In the genomic region with DNA sequence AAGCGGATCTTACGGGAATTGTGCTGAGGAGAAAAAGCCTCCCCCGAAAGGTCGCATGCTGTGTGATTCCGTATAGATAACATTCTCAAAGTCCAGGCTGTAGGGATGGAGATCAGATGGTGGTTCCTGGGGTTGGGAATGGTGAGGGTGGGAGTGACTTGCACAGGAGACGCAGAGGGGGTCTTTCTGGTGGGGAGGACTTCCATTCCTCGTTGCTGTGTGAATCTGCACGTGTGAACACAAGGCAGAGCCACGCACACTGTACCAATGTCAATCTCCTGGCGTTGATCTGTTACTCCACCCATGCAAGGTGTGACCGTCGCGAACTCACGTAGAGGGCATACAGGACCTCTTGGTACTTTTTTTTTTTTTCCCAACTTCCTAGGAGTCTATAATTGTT, we compare ENCODE assay signal across 17 cellular contexts.
"Had no signal": no experiment of that assay in that cellular context is flagged by ENCODE, and none has a peak within 500 bp of the region (broad histone marks: within the 10 kb centered on the region; RNA-seq: fewer than 3 reads in every experiment).

No MANE protein-coding gene starts in this region.

- DNase-seq: activated CD4-positive, alpha-beta T cell treated with anti-CD3 and anti-CD28 coated beads for 1 hour; activated CD4-positive, alpha-beta T cell treated with anti-CD3 and anti-CD28 coated beads, Interleukin-2, amount 50 U/mL, for 48 hours; activated naive CD8-positive, alpha-beta T cell treated with anti-CD3 and anti-CD28 coated beads, Interleukin-2, amount 50 U/mL, for 24 hours; effector CD8-positive, alpha-beta T cell; mesendoderm; nucleus accumbens; stimulated activated CD4-positive, alpha-beta T cell treated with anti-CD3 and anti-CD28 coated beads, Interleukin-2, amount 100 ng/mL, for 24 hours; T-helper 9 cell had no signal

- H3K27ac ChIP-seq: ascending aorta, esophagus muscularis mucosa, gastroesophageal sphincter, heart left ventricle, upper lobe of left lung had no signal

- H3K4me3 ChIP-seq: ascending aorta, esophagus muscularis mucosa, gastroesophageal sphincter, heart left ventricle, upper lobe of left lung had no signal

- H3K27me3 Mint-ChIP-seq: activated naive CD8-positive, alpha-beta T cell treated with anti-CD3 and anti-CD28 coated beads, Interleukin-2, amount 50 U/mL, for 24 hours; dendritic cell treated with granulocyte-macrophage colony-stimulating factor and Interleukin-4, amounts not matched to agents 40 ng/mL and 50 ng/mL, for 4 days; naive thymus-derived CD8-positive, alpha-beta T cell; stimulated activated naive CD8-positive, alpha-beta T cell treated with anti-CD3 and anti-CD28 coated beads, Interleukin-15, amount 100 ng/mL, for 72 hours had no signal

- H3K27ac Mint-ChIP-seq: activated naive CD8-positive, alpha-beta T cell treated with anti-CD3 and anti-CD28 coated beads, Interleukin-2, amount 50 U/mL, for 24 hours; dendritic cell treated with granulocyte-macrophage colony-stimulating factor and Interleukin-4, amounts not matched to agents 40 ng/mL and 50 ng/mL, for 4 days; stimulated activated naive CD8-positive, alpha-beta T cell treated with anti-CD3 and anti-CD28 coated beads, Interleukin-15, amount 100 ng/mL, for 72 hours had no signal

- FAIRE-seq: endothelial cell of umbilical vein had no signal

- ATAC-seq: activated naive CD8-positive, alpha-beta T cell treated with anti-CD3 and anti-CD28 coated beads, Interleukin-2, amount 50 U/mL, for 24 hours; gastroesophageal sphincter; naive thymus-derived CD8-positive, alpha-beta T cell; stimulated activated naive CD8-positive, alpha-beta T cell treated with anti-CD3 and anti-CD28 coated beads, Interleukin-15, amount 100 ng/mL, for 72 hours had no signal

- H3K27me3 ChIP-seq: ascending aorta, esophagus muscularis mucosa, gastroesophageal sphincter, heart left ventricle, upper lobe of left lung had no signal

- H3K4me1 Mint-ChIP-seq: activated naive CD8-positive, alpha-beta T cell treated with anti-CD3 and anti-CD28 coated beads, Interleukin-2, amount 50 U/mL, for 24 hours; stimulated activated naive CD8-positive, alpha-beta T cell treated with anti-CD3 and anti-CD28 coated beads, Interleukin-15, amount 100 ng/mL, for 72 hours had no signal

- H3K4me3 Mint-ChIP-seq: activated naive CD8-positive, alpha-beta T cell treated with anti-CD3 and anti-CD28 coated beads, Interleukin-2, amount 50 U/mL, for 24 hours; dendritic cell treated with granulocyte-macrophage colony-stimulating factor and Interleukin-4, amounts not matched to agents 40 ng/mL and 50 ng/mL, for 4 days; naive thymus-derived CD8-positive, alpha-beta T cell; stimulated activated naive CD8-positive, alpha-beta T cell treated with anti-CD3 and anti-CD28 coated beads, Interleukin-15, amount 100 ng/mL, for 72 hours had no signal

- H3K36me3 ChIP-seq: ascending aorta, esophagus muscularis mucosa, gastroesophageal sphincter, heart left ventricle, upper lobe of left lung had no signal

- H3K9me3 ChIP-seq: upper lobe of left lung had no signal

- H3K4me1 ChIP-seq: ascending aorta, esophagus muscularis mucosa, gastroesophageal sphincter, upper lobe of left lung had no signal
